In genomic region chr2:65055427-65056214, GRCh38 we compare ENCODE assay signal across 1 cellular context.
TF ChIP-seq lines count a peak whose summit lies in the region.

No MANE protein-coding gene starts in this region.

TF ChIP-seq in HepG2, 621 proteins besides CTCF, POLR2A, EP300 and RAD21 (continued from another document and continues in another):
- TF ChIP-seq, protein P1, sequence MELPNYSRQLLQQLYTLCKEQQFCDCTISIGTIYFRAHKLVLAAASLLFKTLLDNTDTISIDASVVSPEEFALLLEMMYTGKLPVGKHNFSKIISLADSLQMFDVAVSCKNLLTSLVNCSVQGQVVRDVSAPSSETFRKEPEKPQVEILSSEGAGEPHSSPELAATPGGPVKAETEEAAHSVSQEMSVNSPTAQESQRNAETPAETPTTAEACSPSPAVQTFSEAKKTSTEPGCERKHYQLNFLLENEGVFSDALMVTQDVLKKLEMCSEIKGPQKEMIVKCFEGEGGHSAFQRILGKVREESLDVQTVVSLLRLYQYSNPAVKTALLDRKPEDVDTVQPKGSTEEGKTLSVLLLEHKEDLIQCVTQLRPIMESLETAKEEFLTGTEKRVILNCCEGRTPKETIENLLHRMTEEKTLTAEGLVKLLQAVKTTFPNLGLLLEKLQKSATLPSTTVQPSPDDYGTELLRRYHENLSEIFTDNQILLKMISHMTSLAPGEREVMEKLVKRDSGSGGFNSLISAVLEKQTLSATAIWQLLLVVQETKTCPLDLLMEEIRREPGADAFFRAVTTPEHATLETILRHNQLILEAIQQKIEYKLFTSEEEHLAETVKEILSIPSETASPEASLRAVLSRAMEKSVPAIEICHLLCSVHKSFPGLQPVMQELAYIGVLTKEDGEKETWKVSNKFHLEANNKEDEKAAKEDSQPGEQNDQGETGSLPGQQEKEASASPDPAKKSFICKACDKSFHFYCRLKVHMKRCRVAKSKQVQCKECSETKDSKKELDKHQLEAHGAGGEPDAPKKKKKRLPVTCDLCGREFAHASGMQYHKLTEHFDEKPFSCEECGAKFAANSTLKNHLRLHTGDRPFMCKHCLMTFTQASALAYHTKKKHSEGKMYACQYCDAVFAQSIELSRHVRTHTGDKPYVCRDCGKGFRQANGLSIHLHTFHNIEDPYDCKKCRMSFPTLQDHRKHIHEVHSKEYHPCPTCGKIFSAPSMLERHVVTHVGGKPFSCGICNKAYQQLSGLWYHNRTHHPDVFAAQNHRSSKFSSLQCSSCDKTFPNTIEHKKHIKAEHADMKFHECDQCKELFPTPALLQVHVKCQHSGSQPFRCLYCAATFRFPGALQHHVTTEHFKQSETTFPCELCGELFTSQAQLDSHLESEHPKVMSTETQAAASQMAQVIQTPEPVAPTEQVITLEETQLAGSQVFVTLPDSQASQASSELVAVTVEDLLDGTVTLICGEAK (IDR thresholded peaks at IDR 0.05) = no peak
- TF ChIP-seq, protein P1 (CRISPR knock-in tag; IDR thresholded peaks at IDR 0.05) = 0 out of 2 replicates have a peak, but pooled peaks have one; percentile 19
- TF ChIP-seq GATAD1 (CRISPR knock-in tag; IDR thresholded peaks at IDR 0.05) (peak; percentile 63), PBX3 (CRISPR knock-in tag; IDR thresholded peaks at IDR 0.05; ENCODE audit: borderline replicate concordance) (no peak), CEBPZ (IDR thresholded peaks at IDR 0.05; ENCODE audit: low read length) (no peak), REL (CRISPR knock-in tag; conservative IDR thresholded peaks at IDR 0.05) (0 out of 2 replicates have a peak, but pooled peaks have one; percentile 84), CC2D1A (CRISPR knock-in tag; IDR thresholded peaks at IDR 0.05) (no peak), ZNF234 (CRISPR knock-in tag; conservative IDR thresholded peaks at IDR 0.05) (no peak), SNAPC2 (CRISPR knock-in tag; IDR thresholded peaks at IDR 0.05) (peak; percentile 21; the same call in 1 of the 2 replicates), SATB2 (CRISPR knock-in tag; IDR thresholded peaks at IDR 0.05) (no peak), HNRNPH1 (optimal IDR thresholded peaks at IDR 0.05; ENCODE audit: low read depth, low read length) (no peak), ZNF724P (CRISPR knock-in tag; IDR thresholded peaks at IDR 0.05; ENCODE audit: borderline replicate concordance) (peak; percentile 27; the same call in 1 of the 2 replicates), MTF2 (CRISPR knock-in tag; IDR thresholded peaks at IDR 0.05; ENCODE audit: borderline replicate concordance) (no peak), HOXA7 (CRISPR knock-in tag; IDR thresholded peaks at IDR 0.05) (no peak), THRA (CRISPR knock-in tag; IDR thresholded peaks at IDR 0.05; ENCODE audit: borderline replicate concordance) (no peak), DBP (CRISPR knock-in tag; IDR thresholded peaks at IDR 0.05; ENCODE audit: not compliant biosample characterization) (no peak), ZNF660 (CRISPR knock-in tag; IDR thresholded peaks at IDR 0.05; ENCODE audit: borderline replicate concordance, low read depth) (no peak), MIER2 (CRISPR knock-in tag; IDR thresholded peaks at IDR 0.05) (no peak), ATF6 (CRISPR knock-in tag; conservative IDR thresholded peaks at IDR 0.05) (0 out of 2 replicates have a peak, but pooled peaks have one; percentile 27), TCF7L2 (IDR thresholded peaks at IDR 0.05; ENCODE audit: low read depth, low read length) (no peak), ZFP37 (CRISPR knock-in tag; IDR thresholded peaks at IDR 0.05; ENCODE audit: borderline replicate concordance) (no peak), ZNF569 (CRISPR knock-in tag; IDR thresholded peaks at IDR 0.05; ENCODE audit: borderline replicate concordance) (no peak), THAP8 (CRISPR knock-in tag; IDR thresholded peaks at IDR 0.05; ENCODE audit: borderline replicate concordance) (no peak; the same call in 1 of the 2 replicates), TRIM22 (IDR thresholded peaks at IDR 0.05) (no peak), ZNF572 (CRISPR knock-in tag; IDR thresholded peaks at IDR 0.05) (peak; percentile 85; the same call in 1 of the 2 replicates), ZNF326 (CRISPR knock-in tag; IDR thresholded peaks at IDR 0.05; ENCODE audit: borderline replicate concordance) (no peak), KLF11 (CRISPR knock-in tag; IDR thresholded peaks at IDR 0.05) (peak; percentile 51; the same call in 1 of the 2 replicates), ZZZ3 (CRISPR knock-in tag; IDR thresholded peaks at IDR 0.05; ENCODE audit: borderline replicate concordance) (no peak), ZBTB3 (CRISPR knock-in tag; IDR thresholded peaks at IDR 0.05; ENCODE audit: borderline replicate concordance, low read depth) (no peak), CENPT (CRISPR knock-in tag; IDR thresholded peaks at IDR 0.05; ENCODE audit: low read depth) (peak; percentile 69; the same call in 1 of the 2 replicates), ZNF546 (CRISPR knock-in tag; conservative IDR thresholded peaks at IDR 0.05) (peak; percentile 3; the same call in 1 of the 2 replicates)
- TF ChIP-seq, protein P2, sequence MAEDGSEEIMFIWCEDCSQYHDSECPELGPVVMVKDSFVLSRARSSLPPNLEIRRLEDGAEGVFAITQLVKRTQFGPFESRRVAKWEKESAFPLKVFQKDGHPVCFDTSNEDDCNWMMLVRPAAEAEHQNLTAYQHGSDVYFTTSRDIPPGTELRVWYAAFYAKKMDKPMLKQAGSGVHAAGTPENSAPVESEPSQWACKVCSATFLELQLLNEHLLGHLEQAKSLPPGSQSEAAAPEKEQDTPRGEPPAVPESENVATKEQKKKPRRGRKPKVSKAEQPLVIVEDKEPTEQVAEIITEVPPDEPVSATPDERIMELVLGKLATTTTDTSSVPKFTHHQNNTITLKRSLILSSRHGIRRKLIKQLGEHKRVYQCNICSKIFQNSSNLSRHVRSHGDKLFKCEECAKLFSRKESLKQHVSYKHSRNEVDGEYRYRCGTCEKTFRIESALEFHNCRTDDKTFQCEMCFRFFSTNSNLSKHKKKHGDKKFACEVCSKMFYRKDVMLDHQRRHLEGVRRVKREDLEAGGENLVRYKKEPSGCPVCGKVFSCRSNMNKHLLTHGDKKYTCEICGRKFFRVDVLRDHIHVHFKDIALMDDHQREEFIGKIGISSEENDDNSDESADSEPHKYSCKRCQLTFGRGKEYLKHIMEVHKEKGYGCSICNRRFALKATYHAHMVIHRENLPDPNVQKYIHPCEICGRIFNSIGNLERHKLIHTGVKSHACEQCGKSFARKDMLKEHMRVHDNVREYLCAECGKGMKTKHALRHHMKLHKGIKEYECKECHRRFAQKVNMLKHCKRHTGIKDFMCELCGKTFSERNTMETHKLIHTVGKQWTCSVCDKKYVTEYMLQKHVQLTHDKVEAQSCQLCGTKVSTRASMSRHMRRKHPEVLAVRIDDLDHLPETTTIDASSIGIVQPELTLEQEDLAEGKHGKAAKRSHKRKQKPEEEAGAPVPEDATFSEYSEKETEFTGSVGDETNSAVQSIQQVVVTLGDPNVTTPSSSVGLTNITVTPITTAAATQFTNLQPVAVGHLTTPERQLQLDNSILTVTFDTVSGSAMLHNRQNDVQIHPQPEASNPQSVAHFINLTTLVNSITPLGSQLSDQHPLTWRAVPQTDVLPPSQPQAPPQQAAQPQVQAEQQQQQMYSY (CRISPR knock-in tag; IDR thresholded peaks at IDR 0.05) = no peak
